8 cellular contexts compared by ENCODE assay signal in genomic region chr1:182604128-182604834, GRCh38. TPM values are rescaled to one million over a fixed set of nuclear protein-coding genes. Genes with fewer than 3 reads are reported as not detected.
DNase-seq lines count a peak whose midpoint lies in the region; ATAC-seq, FAIRE-seq and TF ChIP-seq lines count a peak whose summit lies in the region.

RGS16 (minus strand) TSS chr1:182604389; CDS start chr1:182604259, 130 bp downstream.

- H3K36me3 ChIP-seq in pancreas: no peaks in the 10 kb centered on the region
- H3K36me3 ChIP-seq in tibial nerve: peaks cover 0 to 16% (median 0%) of the 10 kb centered on the region in 3 donors

- TF ChIP-seq POLR2A in GM10847 (IDR thresholded peaks at IDR 0.05; ENCODE audit: extremely low read depth, insufficient read length) (peak; percentile 99), tibial nerve (IDR thresholded peaks at IDR 0.05) (peak; percentile 33 to 81)

- peaks cover 7% of the 10 kb centered on the region in 2 donors for H3K36me3 Mint-ChIP-seq in activated naive CD4-positive, alpha-beta T cell treated with anti-CD3 and anti-CD28 coated beads, Interleukin-2, amount 50 U/mL, for 72 hours

- H3K4me1 ChIP-seq in pancreas: peaks cover 0 to 13% (median 0%) of the 10 kb centered on the region in 3 donors
- peaks cover 0 to 40% (median 20%) of the 10 kb centered on the region in 4 donors for H3K4me1 ChIP-seq in tibial nerve

- intact Hi-C loops in head of caudate nucleus (cut with DNase I): no loop called here
- intact Hi-C loops in pancreas (cut with DNase I): loop anchor here in 1 of 3 donors (5.0 kb wide), 1 partner anchor 183 kb away; the partner anchor contains the start of gene NPL

- DNase-seq in NCI-H1105 (lab: John Stamatoyannopoulos, UW) (peak; percentile 96), SKM-1 treated with dmso at 0.1 percent for 144 hours (lab: John Stamatoyannopoulos, UW; ENCODE audit: unreplicated experiment) (peak; percentile 98), head of caudate nucleus (peak; percentile 77 to 96 (median 92)), pancreas (peak; percentile 90 to 98 (median 95)), tibial nerve (ENCODE audit: low spot score in 2 of 2) (peak; percentile 91 to 93)
- peak; percentile 93 to 96 for DNase-seq in activated naive CD4-positive, alpha-beta T cell treated with anti-CD3 and anti-CD28 coated beads, Interleukin-2, amount 50 U/mL, for 72 hours (ENCODE audit: low spot score in 2 of 2)

- ATAC-seq in HG02610 (IDR thresholded peaks at IDR 0.05; ENCODE audit: unreplicated experiment): peak; percentile 88
- peak; percentile 87 to 92 for ATAC-seq in activated naive CD4-positive, alpha-beta T cell treated with anti-CD3 and anti-CD28 coated beads, Interleukin-2, amount 50 U/mL, for 72 hours
- ATAC-seq in pancreas: peak; percentile 96 to 98 (median 98)

- H3K9me3 Mint-ChIP-seq in activated naive CD4-positive, alpha-beta T cell treated with anti-CD3 and anti-CD28 coated beads, Interleukin-2, amount 50 U/mL, for 72 hours: no peaks in the 10 kb centered on the region

- no peaks in the 10 kb centered on the region for H3K9me3 ChIP-seq in pancreas
- no peaks in the 10 kb centered on the region for H3K9me3 ChIP-seq in tibial nerve

- H3K4me3 ChIP-seq in pancreas (peak within 1 kb of the TSS; percentile 19 to 54 (median 39)), tibial nerve (peak within 1 kb of the TSS; percentile 34 to 61 (median 50))

- WGBS in pancreas, 2 donors: 1% methylated on average over 37 to 44 of the region's 44 CpGs
- WGBS in tibial nerve, 2 donors: 0 to 1% methylated on average over 26 to 30 of the region's 44 CpGs

- TF ChIP-seq CTCF in pancreas (IDR thresholded peaks at IDR 0.05) (no peak), tibial nerve (IDR thresholded peaks at IDR 0.05) (peak in 1 of 5 experiments; percentile 14)

- H3K27ac Mint-ChIP-seq in activated naive CD4-positive, alpha-beta T cell treated with anti-CD3 and anti-CD28 coated beads, Interleukin-2, amount 50 U/mL, for 72 hours: no peak within 1 kb of the TSS

- H3K27me3 ChIP-seq in pancreas (no peaks in the 10 kb centered on the region), tibial nerve (no peaks in the 10 kb centered on the region)

- FAIRE-seq in pancreas (lab: Jason Lieb, UNC): no peak

- peak in 1 of 2 donors; percentile 87 for TF ChIP-seq EP300 in tibial nerve (IDR thresholded peaks at IDR 0.05)

- H3K27ac ChIP-seq in pancreas: no peak within 1 kb of the TSS
- H3K27ac ChIP-seq in tibial nerve: peak within 1 kb of the TSS in 3 of 4 donors; percentile 33 to 74 (median 57)

RNA-seq across cellular contexts. Expression of gene RGS16, which starts in this region (rescaled TPM):
- 10 to 100 TPM; 36.0 to 64.5 TPM for total RNA-seq in activated naive CD4-positive, alpha-beta T cell treated with anti-CD3 and anti-CD28 coated beads, Interleukin-2, amount 50 U/mL, for 72 hours
- total RNA-seq in pancreas: 1 to 10 TPM; 1.8 to 4.4 (median 2.7) TPM
- 10 to 100 TPM in 1 of 2 donors, 1 to 10 TPM in 1; 8.0 to 19.3 TPM for polyA plus RNA-seq in pancreas
- 1 to 10 TPM in 3 of 4 donors, under 1 TPM in 1; 0.78 to 2.1 (median 1.2) TPM for total RNA-seq in tibial nerve

Comparison
In these comparisons a context has a peak if more than half of its experiments do, and no peak if none do; other contexts are left out.
1. RNA of gene RGS16 (total RNA-seq): 36.0 to 64.5 TPM in activated naive CD4-positive, alpha-beta T cell treated with anti-CD3 and anti-CD28 coated beads, Interleukin-2, amount 50 U/mL, for 72 hours; 1.8 to 4.4 TPM in pancreas and 0.78 to 2.1 TPM in tibial nerve; every median in the first group is over 4 times any median in the second.
2. H3K27ac ChIP-seq: peak in tibial nerve (3 of 4); none in pancreas (0 of 4).
3. Peak in every context shown above with its lines, with median percentiles within 50 percentile points of each other: ATAC-seq and DNase-seq.